Comparison of ENCODE assay signal across 15 cellular contexts in genomic region chr16:46691720-46692119, GRCh38. TPM values are rescaled to one million over a fixed set of nuclear protein-coding genes. Genes with fewer than 3 reads are reported as not detected.
DNase-seq lines count a peak whose midpoint lies in the region; ATAC-seq and TF ChIP-seq lines count a peak whose summit lies in the region.
"Had no signal": no experiment of that assay in that cellular context is flagged by ENCODE, and none has a peak within 500 bp of the region (broad histone marks: within the 10 kb centered on the region; RNA-seq: fewer than 3 reads in every experiment).

No MANE protein-coding gene starts in this region.

- peaks cover 55% of the 10 kb centered on the region for H3K79me2 ChIP-seq in ACC112 (ENCODE audit: control insufficient read depth, insufficient read depth, low read length, unreplicated experiment)

- H3K27me3 ChIP-seq in ACC112 (ENCODE audit: insufficient read depth, low read length) = no peaks in the 10 kb centered on the region
- H3K27me3 ChIP-seq: ovary, testis had no signal

- peak overlapping the region; percentile 84 for H3K4me3 ChIP-seq in ACC112 (ENCODE audit: low read depth, low read length)
- H3K4me3 ChIP-seq in GM12864 (ENCODE audit: low read depth, low read length) = peak overlapping the region; percentile 84
- peak overlapping the region; percentile 86; the same call in 1 of the 2 replicates for H3K4me3 ChIP-seq in SK-N-MC
- no peak overlapping the region for H3K4me3 ChIP-seq in fibroblast of villous mesenchyme (ENCODE audit: low read depth, low read length)
- H3K4me3 ChIP-seq: ovary had no signal

- H3K9me3 ChIP-seq in SK-N-MC (ENCODE audit: low read depth, low read length) = no peaks in the 10 kb centered on the region
- H3K9me3 ChIP-seq: ovary, testis had no signal

- peaks cover 28% of the 10 kb centered on the region for H3K36me3 ChIP-seq in ACC112 (ENCODE audit: insufficient read depth, low read length)
- H3K36me3 ChIP-seq in SK-N-MC (ENCODE audit: insufficient read depth, low read length) = peaks cover 17% of the 10 kb centered on the region
- H3K36me3 ChIP-seq: ovary had no signal

- H3K9ac ChIP-seq in SK-N-MC (ENCODE audit: insufficient read length) = no peak overlapping the region

- H3K27ac ChIP-seq in ACC112 (ENCODE audit: low read depth, low read length) (no peak overlapping the region), SK-N-MC (no peak overlapping the region)
- H3K27ac ChIP-seq: ovary had no signal

- peaks cover 23% of the 10 kb centered on the region for H3K4me1 ChIP-seq in ACC112 (ENCODE audit: control insufficient read depth, insufficient read depth, low read length, unreplicated experiment)

- DNase-seq in GM12864 (ENCODE audit: low read depth) = no peak
- no peak for DNase-seq in SK-N-MC (ENCODE audit: low read depth, low spot score)
- DNase-seq in fibroblast of villous mesenchyme (ENCODE audit: low read depth) = peak; percentile 57
- DNase-seq in sciatic nerve (ENCODE audit: low spot score) = no peak
- DNase-seq in UCSD-AML1 (lab: John Stamatoyannopoulos, UW; ENCODE audit: unreplicated experiment) = no peak
- DNase-seq: activated naive CD8-positive, alpha-beta T cell treated with anti-CD3 and anti-CD28 coated beads for 36 hours; Calu3; kidney; NCI-H1092 treated with DMSO at 0.1 percent for 48 hours; ovary; stimulated activated CD4-positive, alpha-beta T cell treated with anti-CD3 and anti-CD28 coated beads, Interleukin-4, amount 100 ng/mL, for 24 hours; testis had no signal

- TF ChIP-seq CTCF in GM12864 (IDR thresholded peaks at IDR 0.05; ENCODE audit: low read depth, low read length, missing control alignments) (no peak), fibroblast of villous mesenchyme (IDR thresholded peaks at IDR 0.05; ENCODE audit: insufficient read depth, low read depth, low read length) (no peak)

- intact Hi-C loops in sciatic nerve (cut with DNase I) = no loop called here

- ATAC-seq in GM18909 (IDR thresholded peaks at IDR 0.05; ENCODE audit: poor library complexity, unreplicated experiment) (no peak), GM19328 (IDR thresholded peaks at IDR 0.05; ENCODE audit: unreplicated experiment) (no peak), sciatic nerve (no peak)

- H2AFZ ChIP-seq in ACC112 (ENCODE audit: low read length, unreplicated experiment) = no peak overlapping the region

RNA-seq across cellular contexts. Expression of gene ORC6, which starts 2.3 kb away (rescaled TPM):
- 9.3 and 9.9 TPM in 2 replicates for total RNA-seq in fibroblast of villous mesenchyme
- 1.8 TPM for total RNA-seq in sciatic nerve

RNA-seq across cellular contexts. Expression of gene VPS35, which starts 2.7 kb away (rescaled TPM):
- total RNA-seq in fibroblast of villous mesenchyme (122 and 193 TPM in 2 replicates), sciatic nerve (87.3 TPM)

RNA-seq across cellular contexts. Expression of gene MYLK3, which starts 56.4 kb away (rescaled TPM):
- under 0.01 and 0.64 TPM in 2 replicates for total RNA-seq in fibroblast of villous mesenchyme
- total RNA-seq in sciatic nerve = 2.0 TPM
